34 cellular contexts compared by ENCODE assay signal in genomic region chr1:162172733-162173132, GRCh38.
"Had no signal": no experiment of that assay in that cellular context is flagged by ENCODE, and none has a peak within 500 bp of the region (broad histone marks: within the 10 kb centered on the region; RNA-seq: fewer than 3 reads in every experiment).

No MANE protein-coding gene starts in this region.

- H3K27ac ChIP-seq: brain microvascular endothelial cell, SJCRH30, SK-N-MC had no signal

- H3K9me3 ChIP-seq: SJCRH30 had no signal

- H3K9me3 Mint-ChIP-seq: activated B cell treated with CpG ODN at 0.5 μM for 24 hours; activated CD4-positive, alpha-beta memory T cell treated with anti-CD3 and anti-CD28 coated beads for 36 hours; activated naive CD4-positive, alpha-beta T cell treated with anti-CD3 and anti-CD28 coated beads, Interleukin-2, amount 10 ng/mL, durations not matched to agents 7 days and 5 days; activated naive CD8-positive, alpha-beta T cell treated with anti-CD3 and anti-CD28 coated beads, Interleukin-2, amount 50 U/mL, for 24 hours; activated T-cell treated with anti-CD3 and anti-CD28 coated beads, Interleukin-2, amount 50 U/mL, for 4 hours; activated T-helper 1 cell treated with anti-CD3 and anti-CD28 coated beads, Interleukin-12 subunit alpha, Interleukin-12 subunit beta, Interleukin-2, Interleukin-4 antibody, amounts not matched to agents 30 ng/mL and 10 ng/mL and 1 ng/mL, durations not matched to agents 14 hours and 24 hours and 36 hours had no signal

- H3K4me3 ChIP-seq: SJCRH30, SK-N-MC had no signal

- H3K27ac Mint-ChIP-seq: activated B cell treated with CpG ODN at 0.5 μM for 24 hours; activated CD4-positive, alpha-beta memory T cell treated with anti-CD3 and anti-CD28 coated beads for 36 hours; activated naive CD4-positive, alpha-beta T cell treated with anti-CD3 and anti-CD28 coated beads, Interleukin-2, amount 10 ng/mL, durations not matched to agents 7 days and 5 days; activated naive CD8-positive, alpha-beta T cell; activated naive CD8-positive, alpha-beta T cell treated with anti-CD3 and anti-CD28 coated beads, Interleukin-2, amount 50 U/mL, for 24 hours; activated T-helper 1 cell treated with anti-CD3 and anti-CD28 coated beads, Interleukin-12 subunit alpha, Interleukin-12 subunit beta, Interleukin-2, Interleukin-4 antibody, amounts not matched to agents 30 ng/mL and 10 ng/mL and 1 ng/mL, durations not matched to agents 14 hours and 24 hours and 36 hours had no signal

- H3K36me3 Mint-ChIP-seq: activated CD4-positive, alpha-beta memory T cell treated with anti-CD3 and anti-CD28 coated beads for 36 hours; activated naive CD4-positive, alpha-beta T cell treated with anti-CD3 and anti-CD28 coated beads, Interleukin-2, amount 10 ng/mL, durations not matched to agents 7 days and 5 days; activated naive CD8-positive, alpha-beta T cell had no signal

- H3K4me1 Mint-ChIP-seq: activated B cell treated with CpG ODN at 0.5 μM for 24 hours; activated naive CD4-positive, alpha-beta T cell treated with anti-CD3 and anti-CD28 coated beads, Interleukin-2, amount 10 ng/mL, durations not matched to agents 7 days and 5 days; activated naive CD8-positive, alpha-beta T cell treated with anti-CD3 and anti-CD28 coated beads, Interleukin-2, amount 50 U/mL, for 24 hours had no signal

- H3K36me3 ChIP-seq: brain microvascular endothelial cell, SJCRH30 had no signal

- DNase-seq: activated B cell treated with CpG ODN at 0.5 μM for 24 hours; activated CD4-positive, alpha-beta memory T cell treated with anti-CD3 and anti-CD28 coated beads for 36 hours; activated CD4-positive, alpha-beta T cell treated with anti-CD3 and anti-CD28 coated beads for 4 hours; activated CD4-positive, alpha-beta T cell treated with anti-CD3 and anti-CD28 coated beads, Interleukin-2, amount 50 U/mL, for 1 hour; activated CD4-positive, CD25-positive, alpha-beta regulatory T cell treated with anti-CD3 and anti-CD28 coated beads, Interleukin-2, amount 50 U/mL, for 72 hours; activated CD8-positive, alpha-beta memory T cell treated with anti-CD3 and anti-CD28 coated beads, Interleukin-2, amount 50 U/mL, for 4 hours; activated effector memory CD4-positive, alpha-beta T cell treated with Interleukin-2 at 50 U/mL for 16 hours; activated naive CD4-positive, alpha-beta T cell treated with anti-CD3 and anti-CD28 coated beads, Interleukin-2, amount 10 ng/mL, durations not matched to agents 7 days and 5 days; activated naive CD8-positive, alpha-beta T cell treated with anti-CD3 and anti-CD28 coated beads, Interleukin-2, amount 50 U/mL, for 24 hours; activated T-cell treated with anti-CD3 and anti-CD28 coated beads for 4 hours; activated T-cell treated with anti-CD3 and anti-CD28 coated beads, Interleukin-2, amount 50 U/mL, for 4 hours; amniotic stem cell; aorta; brain microvascular endothelial cell; central memory CD4-positive, alpha-beta T cell; MM.1S; MV-4-11; NCI-H1092 treated with DMSO at 0.1 percent for 48 hours; NCI-H1417; NCI-H146; NCI-H187; NCI-H2029 treated with DMSO at 0.1 percent for 48 hours; NCI-H2107; NCI-H2171; NCI-H510A; NCI-H526; NCI-H748 treated with DMSO at 0.1 percent for 48 hours; OCI-M1; SHP77; SJCRH30; T1000 had no signal

- H3K4me3 Mint-ChIP-seq: activated B cell treated with CpG ODN at 0.5 μM for 24 hours; activated CD4-positive, alpha-beta memory T cell treated with anti-CD3 and anti-CD28 coated beads for 36 hours; activated naive CD4-positive, alpha-beta T cell treated with anti-CD3 and anti-CD28 coated beads, Interleukin-2, amount 10 ng/mL, durations not matched to agents 7 days and 5 days; activated naive CD8-positive, alpha-beta T cell; activated naive CD8-positive, alpha-beta T cell treated with anti-CD3 and anti-CD28 coated beads, Interleukin-2, amount 50 U/mL, for 24 hours; activated T-cell treated with anti-CD3 and anti-CD28 coated beads, Interleukin-2, amount 50 U/mL, for 4 hours; activated T-helper 1 cell treated with anti-CD3 and anti-CD28 coated beads, Interleukin-12 subunit alpha, Interleukin-12 subunit beta, Interleukin-2, Interleukin-4 antibody, amounts not matched to agents 30 ng/mL and 10 ng/mL and 1 ng/mL, durations not matched to agents 14 hours and 24 hours and 36 hours had no signal

- H3K27me3 ChIP-seq: brain microvascular endothelial cell, SJCRH30 had no signal

- ATAC-seq: activated naive CD8-positive, alpha-beta T cell treated with anti-CD3 and anti-CD28 coated beads, Interleukin-2, amount 50 U/mL, for 24 hours; activated T-cell treated with anti-CD3 and anti-CD28 coated beads, Interleukin-2, amount 50 U/mL, for 4 hours had no signal
